In genomic region chr20:38859070-38859690, GRCh38 we compare ENCODE assay signal across 10 cellular contexts. TPM values are rescaled to one million over a fixed set of nuclear protein-coding genes. Genes with fewer than 3 reads are reported as not detected.
A peak's percentile ranks its signal among the peaks of the same experiment; 100 is the strongest.
DNase-seq lines count a peak whose midpoint lies in the region; ATAC-seq and TF ChIP-seq lines count a peak whose summit lies in the region.
"Had no signal": no experiment of that assay in that cellular context is flagged by ENCODE, and none has a peak within 500 bp of the region (broad histone marks: within the 10 kb centered on the region; RNA-seq: fewer than 3 reads in every experiment).

No MANE protein-coding gene starts in this region.

- H3K9ac ChIP-seq in smooth muscle cell (ENCODE audit: low read depth), result no peak overlapping the region
- H3K9ac ChIP-seq: BLaER1 had no signal

- intact Hi-C loops in activated T-helper 2 cell treated with anti-CD3 and anti-CD28 coated beads, Interferon-gamma antibody, Interleukin-2, Interleukin-4, amounts not matched to agents 10 μg/mL and 5 μg/mL and 100 μg/mL, durations not matched to agents 14 hours and 24 hours and 36 hours (cut with micrococcal nuclease), result loop anchor here (2.0 kb wide), 1 partner anchor 14 kb away; no protein-coding TSS in a partner anchor

- peaks cover 81% of the 10 kb centered on the region for H3K4me1 Mint-ChIP-seq in activated T-helper 2 cell treated with anti-CD3 and anti-CD28 coated beads, Interferon-gamma antibody, Interleukin-2, Interleukin-4, amounts not matched to agents 10 μg/mL and 5 μg/mL and 100 μg/mL, durations not matched to agents 14 hours and 24 hours and 36 hours (ENCODE audit: low read depth)

- H3K9me3 ChIP-seq in smooth muscle cell (replicated peaks; ENCODE audit: low read depth), result no peaks in the 10 kb centered on the region
- H3K9me3 ChIP-seq: BLaER1 had no signal

- 89% methylated on average over 9 of the region's 9 CpGs for WGBS in smooth muscle cell (ENCODE audit: low lambda C conversion rate)

- no peak overlapping the region for H3K4me2 ChIP-seq in smooth muscle cell
- H3K4me2 ChIP-seq: BLaER1 had no signal

- H3K36me3 Mint-ChIP-seq in activated T-helper 2 cell treated with anti-CD3 and anti-CD28 coated beads, Interferon-gamma antibody, Interleukin-2, Interleukin-4, amounts not matched to agents 10 μg/mL and 5 μg/mL and 100 μg/mL, durations not matched to agents 14 hours and 24 hours and 36 hours (ENCODE audit: low read depth), result peaks cover 51% of the 10 kb centered on the region

- H3K79me2 ChIP-seq in smooth muscle cell (ENCODE audit: low read depth), result no peaks in the 10 kb centered on the region

- no peaks in the 10 kb centered on the region for H3F3A ChIP-seq in smooth muscle cell (ENCODE audit: low read depth)

- no peak overlapping the region for H3K27ac ChIP-seq in smooth muscle cell (ENCODE audit: low read depth)
- H3K27ac ChIP-seq: BLaER1 had no signal

- H3K4me1 ChIP-seq in smooth muscle cell (ENCODE audit: low read depth), result no peaks in the 10 kb centered on the region

- no peaks in the 10 kb centered on the region for H3K9me3 Mint-ChIP-seq in activated T-helper 2 cell treated with anti-CD3 and anti-CD28 coated beads, Interferon-gamma antibody, Interleukin-2, Interleukin-4, amounts not matched to agents 10 μg/mL and 5 μg/mL and 100 μg/mL, durations not matched to agents 14 hours and 24 hours and 36 hours

- no peak overlapping the region for H2AFZ ChIP-seq in smooth muscle cell (ENCODE audit: low read depth)

- no peak overlapping the region for H3K4me3 ChIP-seq in smooth muscle cell
- H3K4me3 ChIP-seq: BLaER1 had no signal

- no peaks in the 10 kb centered on the region for H3K36me3 ChIP-seq in smooth muscle cell (ENCODE audit: low read depth)
- H3K36me3 ChIP-seq: BLaER1 had no signal

- no peak for ATAC-seq in esophagus mucosa

- TF ChIP-seq CTCF in smooth muscle cell (IDR thresholded peaks at IDR 0.05; ENCODE audit: borderline replicate concordance, insufficient read depth, poor library complexity, severe bottlenecking), result no peak

- no peak overlapping the region for H3K4me3 Mint-ChIP-seq in activated T-helper 2 cell treated with anti-CD3 and anti-CD28 coated beads, Interferon-gamma antibody, Interleukin-2, Interleukin-4, amounts not matched to agents 10 μg/mL and 5 μg/mL and 100 μg/mL, durations not matched to agents 14 hours and 24 hours and 36 hours (ENCODE audit: low read depth)

- H3K27me3 ChIP-seq in smooth muscle cell (ENCODE audit: low read depth), result peaks cover 7% of the 10 kb centered on the region
- H3K27me3 ChIP-seq: BLaER1 had no signal

- H3K27me3 Mint-ChIP-seq in activated T-helper 2 cell treated with anti-CD3 and anti-CD28 coated beads, Interferon-gamma antibody, Interleukin-2, Interleukin-4, amounts not matched to agents 10 μg/mL and 5 μg/mL and 100 μg/mL, durations not matched to agents 14 hours and 24 hours and 36 hours (ENCODE audit: low read depth), result no peaks in the 10 kb centered on the region

- H3K27ac Mint-ChIP-seq in activated T-helper 2 cell treated with anti-CD3 and anti-CD28 coated beads, Interferon-gamma antibody, Interleukin-2, Interleukin-4, amounts not matched to agents 10 μg/mL and 5 μg/mL and 100 μg/mL, durations not matched to agents 14 hours and 24 hours and 36 hours, result peak overlapping the region; percentile 67

- H4K20me1 ChIP-seq in smooth muscle cell (ENCODE audit: low read depth), result no peaks in the 10 kb centered on the region
- H4K20me1 ChIP-seq: BLaER1 had no signal

- DNase-seq in stimulated activated naive CD4-positive, alpha-beta T cell treated with Interleukin-2 at 50 U/mL for 16 hours (lab: John Stamatoyannopoulos, UW), result peak; percentile 62
- no peak for DNase-seq in stimulated activated naive CD4-positive, alpha-beta T cell (lab: John Stamatoyannopoulos, UW)
- DNase-seq in NOMO-1 treated with DMSO at 0.1 percent for 48 hours (lab: John Stamatoyannopoulos, UW; ENCODE audit: unreplicated experiment) (peak; percentile 81), smooth muscle cell (lab: John Stamatoyannopoulos, UW; ENCODE audit: unreplicated experiment) (no peak), NCI-H1930 (lab: John Stamatoyannopoulos, UW) (no peak), NCI-H510A (lab: John Stamatoyannopoulos, UW) (no peak)
- DNase-seq in activated T-helper 2 cell treated with anti-CD3 and anti-CD28 coated beads, Interferon-gamma antibody, Interleukin-2, Interleukin-4, amounts not matched to agents 10 μg/mL and 5 μg/mL and 100 μg/mL, durations not matched to agents 14 hours and 24 hours and 36 hours (ENCODE audit: low spot score), result no peak

RNA-seq across cellular contexts. Expression of gene PPP1R16B, which starts 53.7 kb away (rescaled TPM):
- total RNA-seq in activated T-helper 2 cell treated with anti-CD3 and anti-CD28 coated beads, Interferon-gamma antibody, Interleukin-2, Interleukin-4, amounts not matched to agents 10 μg/mL and 5 μg/mL and 100 μg/mL, durations not matched to agents 14 hours and 24 hours and 36 hours, result 109 and 111 TPM in 2 replicates
- not detected in 2 replicates for total RNA-seq in smooth muscle cell
- polyA plus RNA-seq in smooth muscle cell, result not detected in 2 replicates
- total RNA-seq in esophagus mucosa, result 2.3 TPM
- total RNA-seq: LHCN-M2 had no signal

Comparison
In these comparisons a context has a peak if more than half of its experiments do, and no peak if none do; other contexts are left out.
1. DNase-seq: peak in stimulated activated naive CD4-positive, alpha-beta T cell treated with Interleukin-2 at 50 U/mL for 16 hours (single experiment) and NOMO-1 treated with DMSO at 0.1 percent for 48 hours (single experiment); none in stimulated activated naive CD4-positive, alpha-beta T cell (0 of 6), activated T-helper 2 cell treated with anti-CD3 and anti-CD28 coated beads, Interferon-gamma antibody, Interleukin-2, Interleukin-4, amounts not matched to agents 10 μg/mL and 5 μg/mL and 100 μg/mL, durations not matched to agents 14 hours and 24 hours and 36 hours (single experiment), smooth muscle cell (single experiment), NCI-H1930 (0 of 2) and NCI-H510A (single experiment).
2. RNA of gene PPP1R16B, which starts 53.7 kb away (total RNA-seq): 109 to 111 TPM in activated T-helper 2 cell treated with anti-CD3 and anti-CD28 coated beads, Interferon-gamma antibody, Interleukin-2, Interleukin-4, amounts not matched to agents 10 μg/mL and 5 μg/mL and 100 μg/mL, durations not matched to agents 14 hours and 24 hours and 36 hours; 2.3 TPM in esophagus mucosa (single experiment) and not detected in smooth muscle cell; every median in the first group is over 10 times any median in the second.